In genomic region chr14:34088918-34089317, GRCh38 we compare ENCODE assay signal across 31 cellular contexts.
"Had no signal": no experiment of that assay in that cellular context is flagged by ENCODE, and none has a peak within 500 bp of the region (broad histone marks: within the 10 kb centered on the region; RNA-seq: fewer than 3 reads in every experiment).

No MANE protein-coding gene starts in this region.

- ATAC-seq: activated CD4-positive, alpha-beta T cell treated with anti-CD3 and anti-CD28 coated beads for 36 hours; activated CD4-positive, CD25-positive, alpha-beta regulatory T cell treated with anti-CD3 and anti-CD28 coated beads, Interleukin-2, amount 50 U/mL, for 24 hours; activated CD8-positive, alpha-beta memory T cell treated with anti-CD3 and anti-CD28 coated beads, Interleukin-2, amount 10 ng/mL, durations not matched to agents 7 days and 5 days; activated CD8-positive, alpha-beta T cell treated with anti-CD3 and anti-CD28 coated beads, Interleukin-2, amount 10 ng/mL, durations not matched to agents 7 days and 5 days; activated naive CD8-positive, alpha-beta T cell treated with anti-CD3 and anti-CD28 coated beads, Interleukin-2, amount 50 U/mL, for 24 hours; WTC11 had no signal

- DNase-seq: activated CD4-positive, alpha-beta memory T cell treated with anti-CD3 and anti-CD28 coated beads, Interleukin-2, amount 10 ng/mL, durations not matched to agents 7 days and 5 days; activated CD4-positive, alpha-beta T cell treated with anti-CD3 and anti-CD28 coated beads for 1 hour; activated CD4-positive, alpha-beta T cell treated with anti-CD3 and anti-CD28 coated beads for 36 hours; activated CD4-positive, alpha-beta T cell treated with anti-CD3 and anti-CD28 coated beads for 48 hours; activated CD4-positive, alpha-beta T cell treated with anti-CD3 and anti-CD28 coated beads, Interleukin-2, amount 10 ng/mL, durations not matched to agents 7 days and 5 days; activated CD4-positive, alpha-beta T cell treated with anti-CD3 and anti-CD28 coated beads, Interleukin-2, amount 50 U/mL, for 48 hours; activated CD4-positive, CD25-positive, alpha-beta regulatory T cell; activated CD8-positive, alpha-beta memory T cell treated with anti-CD3 and anti-CD28 coated beads for 24 hours; activated CD8-positive, alpha-beta memory T cell treated with anti-CD3 and anti-CD28 coated beads, Interleukin-2, amount 10 ng/mL, durations not matched to agents 7 days and 5 days; activated CD8-positive, alpha-beta memory T cell treated with anti-CD3 and anti-CD28 coated beads, Interleukin-2, amount 50 U/mL, for 48 hours; activated CD8-positive, alpha-beta T cell treated with anti-CD3 and anti-CD28 coated beads, Interleukin-2, amount 10 ng/mL, durations not matched to agents 7 days and 5 days; activated effector memory CD4-positive, alpha-beta T cell treated with Interleukin-2 at 50 U/mL for 16 hours; activated gamma-delta T cell; activated naive CD4-positive, alpha-beta T cell treated with anti-CD3 and anti-CD28 coated beads, Interleukin-2, amount 10 ng/mL, durations not matched to agents 7 days and 5 days; activated naive CD4-positive, alpha-beta T cell treated with Interleukin-2 at 50 U/mL for 16 hours; activated naive CD8-positive, alpha-beta T cell treated with anti-CD3 and anti-CD28 coated beads, Interleukin-2, amount 10 ng/mL, durations not matched to agents 7 days and 5 days; activated naive CD8-positive, alpha-beta T cell treated with anti-CD3 and anti-CD28 coated beads, Interleukin-2, amount 50 U/mL, for 24 hours; activated T-cell treated with anti-CD3 and anti-CD28 coated beads, Interleukin-2, amount 50 U/mL, for 24 hours; activated T-cell treated with anti-CD3 and anti-CD28 coated beads, Interleukin-2, amount 50 U/mL, for 48 hours; amygdala; anterior cingulate cortex; caudate nucleus; cerebellar nuclear complex; T-helper 1 cell; T-helper 2 cell; T-helper 9 cell; WERI-Rb-1 had no signal

- H3K27me3 ChIP-seq: ascending aorta, cardiac muscle cell had no signal

- H3K4me3 ChIP-seq: ascending aorta, cardiac muscle cell had no signal

- H3K4me1 ChIP-seq: ascending aorta had no signal

- H3K36me3 ChIP-seq: ascending aorta, cardiac muscle cell, WERI-Rb-1 had no signal

- H3K27ac ChIP-seq: ascending aorta, cardiac muscle cell, WERI-Rb-1 had no signal
